ENCODE assay signal across 5 cellular contexts in the genomic region with DNA sequence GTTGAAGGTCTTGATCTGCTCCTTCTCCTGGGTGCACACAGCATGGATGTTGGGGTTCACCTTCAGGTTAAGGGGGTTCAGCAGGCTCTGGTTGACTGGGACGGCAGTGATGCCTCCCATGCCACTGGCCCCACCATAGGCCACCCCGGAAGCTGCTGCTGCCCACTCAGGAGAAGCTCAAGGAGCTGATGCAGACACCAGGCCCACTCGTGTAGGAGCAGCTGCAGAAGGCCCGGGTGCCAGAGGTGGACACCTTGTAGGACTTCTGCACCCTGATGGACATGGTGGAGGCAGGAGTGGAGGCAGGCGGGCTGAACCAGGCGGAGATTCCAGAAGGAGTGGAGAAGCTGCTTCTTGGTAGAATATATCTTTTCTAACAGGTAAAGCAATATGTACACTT.
"Had no signal": no experiment of that assay in that cellular context is flagged by ENCODE, and none has a peak within 500 bp of the region (broad histone marks: within the 10 kb centered on the region; RNA-seq: fewer than 3 reads in every experiment).

No MANE protein-coding gene starts in this region.

- H3K4me3 Mint-ChIP-seq: IgD-negative memory B cell had no signal

- H3K27me3 Mint-ChIP-seq: IgD-negative memory B cell had no signal

- H3K4me1 Mint-ChIP-seq: IgD-negative memory B cell had no signal

- H3K4me3 ChIP-seq: K562 had no signal

- H3K27ac ChIP-seq: HL-60 had no signal

- ATAC-seq: HepG2, K562 had no signal

- H3K27ac Mint-ChIP-seq: IgD-negative memory B cell had no signal

- DNase-seq: IMR-90 had no signal

- H3K36me3 Mint-ChIP-seq: IgD-negative memory B cell had no signal
